ENCODE assay signal across 2 cellular contexts in genomic region chr6:21262504-21262903, GRCh38.
A peak's percentile ranks its signal among the peaks of the same experiment; 100 is the strongest.
TF ChIP-seq lines count a peak whose summit lies in the region.

No MANE protein-coding gene starts in this region.

TF ChIP-seq in SK-N-SH treated with all-trans-retinoic acid at 6 μM for 48 hours, 23 proteins besides CTCF, POLR2A, EP300 and RAD21 (continued from another document):
- TF ChIP-seq POU6F1 (CRISPR knock-in tag; IDR thresholded peaks at IDR 0.05; ENCODE audit: borderline replicate concordance, low read depth) (no peak), CREB5 (CRISPR knock-in tag; IDR thresholded peaks at IDR 0.05; ENCODE audit: low read depth) (no peak), ZFP3 (CRISPR knock-in tag; IDR thresholded peaks at IDR 0.05) (peak; percentile 72; the same call in 1 of the 2 replicates)

TF ChIP-seq in SK-N-SH, 30 proteins besides CTCF, POLR2A, EP300 and RAD21 (continued from another document):
- no peak for TF ChIP-seq REST (IDR thresholded peaks at IDR 0.05; ENCODE audit: low read depth, low read length)
- TF ChIP-seq USF1 (IDR thresholded peaks at IDR 0.05; ENCODE audit: borderline replicate concordance, low read depth): no peak
- TF ChIP-seq FOXJ3 (CRISPR knock-in tag; IDR thresholded peaks at IDR 0.05): no peak
- TF ChIP-seq CHD2 (IDR thresholded peaks at IDR 0.05; ENCODE audit: low read length, partially characterized antibody): no peak
- no peak for TF ChIP-seq YY1 (IDR thresholded peaks at IDR 0.05; ENCODE audit: low read depth)
- TF ChIP-seq MEF2A (IDR thresholded peaks at IDR 0.05; ENCODE audit: borderline replicate concordance, low read depth): no peak
